Comparison of ENCODE assay signal across 28 cellular contexts in genomic region chr17:9948967-9949366, GRCh38. TPM values are rescaled to one million over a fixed set of nuclear protein-coding genes. Genes with fewer than 3 reads are reported as not detected.
"Had no signal": no experiment of that assay in that cellular context is flagged by ENCODE, and none has a peak within 500 bp of the region (broad histone marks: within the 10 kb centered on the region; RNA-seq: fewer than 3 reads in every experiment).

No MANE protein-coding gene starts in this region.

- H3K27me3 ChIP-seq: colonic mucosa, esophagus squamous epithelium, left lung, thyroid gland had no signal

- ATAC-seq: activated CD8-positive, alpha-beta T cell treated with anti-CD3 and anti-CD28 coated beads for 36 hours; activated naive CD8-positive, alpha-beta T cell treated with anti-CD3 and anti-CD28 coated beads, Interleukin-2, amount 50 U/mL, for 24 hours; activated T-cell treated with anti-CD3 and anti-CD28 coated beads, Interleukin-2, amount 50 U/mL, for 4 hours; left lung; stimulated activated memory B cell treated with anti-CD40 and anti-IgM and Interleukin-4, amounts not matched to agents 10 μg/mL and 1 μg/mL and 100 μg/mL, for 72 hours; stimulated activated naive CD8-positive, alpha-beta T cell treated with anti-CD3 and anti-CD28 coated beads, Interleukin-15, amount 100 ng/mL, for 72 hours had no signal

- H3K4me1 ChIP-seq: colonic mucosa, esophagus squamous epithelium, left lung, thyroid gland had no signal

- FAIRE-seq: bronchial epithelial cell, endometrium, frontal cortex had no signal

- H3K27ac ChIP-seq: colonic mucosa, epithelial cell of prostate, esophagus squamous epithelium, left lung, thyroid gland had no signal

- H3K4me2 ChIP-seq: smooth muscle cell had no signal

- H3K4me3 ChIP-seq: colonic mucosa, esophagus squamous epithelium, left lung, smooth muscle cell, thyroid gland had no signal

- H3K36me3 ChIP-seq: colonic mucosa, esophagus squamous epithelium, thyroid gland had no signal

- H3K9me3 ChIP-seq: colonic mucosa, esophagus squamous epithelium, left lung, thyroid gland had no signal

- DNase-seq: activated B cell treated with CpG ODN at 0.5 μM for 24 hours; activated CD4-positive, alpha-beta T cell treated with anti-CD3 and anti-CD28 coated beads, Interleukin-2, amount 50 U/mL, for 1 hour; activated CD8-positive, alpha-beta T cell treated with anti-CD3 and anti-CD28 coated beads for 36 hours; activated naive CD8-positive, alpha-beta T cell treated with anti-CD3 and anti-CD28 coated beads, Interleukin-2, amount 50 U/mL, for 24 hours; activated T-cell treated with anti-CD3 and anti-CD28 coated beads, Interleukin-2, amount 50 U/mL, for 4 hours; amygdala; colonic mucosa; effector CD8-positive, alpha-beta T cell; esophagus squamous epithelium; kidney glomerular epithelial cell; left lung; naive B cell; stimulated activated CD4-positive, alpha-beta T cell treated with anti-CD3 and anti-CD28 coated beads, Interleukin-1b, Interleukin-23, amount 100 ng/mL, for 48 hours; stimulated activated CD4-positive, alpha-beta T cell treated with anti-CD3 and anti-CD28 coated beads, Interleukin-4, amount 100 ng/mL, for 4 hours; stimulated activated CD8-positive, alpha-beta memory T cell treated with anti-CD3 and anti-CD28 coated beads, Interleukin-4, amount 100 ng/mL, for 48 hours; stimulated activated naive CD8-positive, alpha-beta T cell treated with anti-CD3 and anti-CD28 coated beads, Interleukin-15, amount 100 ng/mL, for 72 hours; T-helper 1 cell; thyroid gland had no signal

RNA-seq across cellular contexts. Expression of gene RCVRN, which starts 43.9 kb away (rescaled TPM):
- total RNA-seq: activated CD8-positive, alpha-beta T cell treated with anti-CD3 and anti-CD28 coated beads for 36 hours; activated T-cell treated with anti-CD3 and anti-CD28 coated beads, Interleukin-2, amount 50 U/mL, for 4 hours; activated T-helper 2 cell treated with anti-CD3 and anti-CD28 coated beads, Interferon-gamma antibody, Interleukin-2, Interleukin-4, amounts not matched to agents 10 μg/mL and 5 μg/mL and 100 μg/mL, durations not matched to agents 14 hours and 24 hours and 36 hours; bronchial epithelial cell; colonic mucosa; dermis microvascular lymphatic vessel endothelial cell; esophagus squamous epithelium; renal cortical epithelial cell; thyroid gland; ureter had no signal
